10 cellular contexts compared by ENCODE assay signal in the genomic region with DNA sequence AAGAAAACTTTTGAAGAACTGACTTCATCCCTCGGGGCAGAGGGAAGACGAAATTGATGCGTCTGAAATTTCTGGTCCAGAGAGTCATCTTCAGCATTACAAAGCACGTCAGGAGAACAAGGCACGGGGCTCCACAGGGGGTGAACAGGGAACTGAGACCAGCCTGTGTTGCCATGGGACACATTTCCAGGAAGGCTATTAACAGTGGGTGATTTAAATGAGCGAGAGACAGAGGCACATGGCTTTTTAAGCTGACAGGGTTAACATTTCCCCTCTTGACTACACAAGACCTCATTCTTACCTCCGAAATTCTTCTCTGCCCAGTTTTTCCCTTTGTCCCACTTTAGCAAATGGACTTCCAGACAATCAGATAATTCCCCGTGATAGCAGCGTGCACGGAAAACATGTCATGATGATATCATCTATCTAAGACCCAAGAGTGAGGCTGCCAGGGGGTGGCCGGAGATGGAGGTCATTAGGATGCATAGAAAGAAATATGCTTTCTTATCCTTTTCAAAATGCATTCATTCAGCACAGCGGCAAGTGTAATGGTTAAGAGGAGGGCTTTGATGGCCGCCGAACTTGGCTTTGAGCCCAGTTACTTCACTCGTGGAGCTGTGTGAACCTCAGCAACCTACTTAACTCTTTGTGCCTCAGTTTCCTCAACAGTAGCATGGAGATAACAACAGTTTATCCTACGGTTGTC.
DNase-seq lines count a peak whose midpoint lies in the region; ATAC-seq and TF ChIP-seq lines count a peak whose summit lies in the region.
"Had no signal": no experiment of that assay in that cellular context is flagged by ENCODE, and none has a peak within 500 bp of the region (broad histone marks: within the 10 kb centered on the region; RNA-seq: fewer than 3 reads in every experiment).

No MANE protein-coding gene starts in this region.

- H3K36me3 ChIP-seq in stomach, result no peaks in the 10 kb centered on the region

- intact Hi-C loops in stomach (cut with DNase I; ENCODE audit: low total_unique reads), result no loop called here

- no peak for TF ChIP-seq EP300 in stomach (IDR thresholded peaks at IDR 0.05)

- peak; percentile 32 for DNase-seq in NCI-H345 treated with DMSO at 0.1 percent for 48 hours (lab: John Stamatoyannopoulos, UW; ENCODE audit: unreplicated experiment)
- DNase-seq in choroid plexus epithelial cell (ENCODE audit: low read depth), result peak; percentile 66
- DNase-seq in left lobe of liver (ENCODE audit: low spot score), result no peak
- peak; percentile 60 for DNase-seq in stomach
- DNase-seq: activated T-cell treated with anti-CD3 and anti-CD28 coated beads, Interleukin-2, amount 50 U/mL, for 1 hour; NCI-H1105 had no signal

- H3K4me1 ChIP-seq in stomach, result peaks cover 17 to 68% (median 39%) of the 10 kb centered on the region in 4 donors

- H3K27me3 ChIP-seq in stomach, result no peaks in the 10 kb centered on the region

- H3K27ac ChIP-seq in stomach, result peak overlapping the region in 3 of 5 donors; percentile 26 to 51 (median 44)

- H3K9me3 ChIP-seq in stomach, result no peaks in the 10 kb centered on the region

- TF ChIP-seq CTCF in choroid plexus epithelial cell (conservative IDR thresholded peaks at IDR 0.05; ENCODE audit: low read depth, low read length) (no peak), stomach (IDR thresholded peaks at IDR 0.05) (no peak)

- WGBS in stomach, 5 donors, result 26 to 38% (median 34%) methylated on average over 16 of the region's 16 CpGs

- H3K4me3 ChIP-seq in choroid plexus epithelial cell (ENCODE audit: low read depth, low read length), result peak overlapping the region; percentile 9
- no peak overlapping the region for H3K4me3 ChIP-seq in stomach

- ATAC-seq in left lobe of liver (peak; percentile 31), GM19328 (IDR thresholded peaks at IDR 0.05; ENCODE audit: unreplicated experiment) (no peak), GM21526 (IDR thresholded peaks at IDR 0.05; ENCODE audit: low FRiP score, unreplicated experiment) (no peak), GM18858 (IDR thresholded peaks at IDR 0.05; ENCODE audit: unreplicated experiment) (no peak), GM19395 (IDR thresholded peaks at IDR 0.05; ENCODE audit: unreplicated experiment) (no peak)

- TF ChIP-seq POLR2A in stomach (IDR thresholded peaks at IDR 0.05), result no peak
